Comparison of ENCODE assay signal across 15 cellular contexts in genomic region chr19:8631425-8631819, GRCh38. TPM values are rescaled to one million over a fixed set of nuclear protein-coding genes. Genes with fewer than 3 reads are reported as not detected.
DNase-seq lines count a peak whose midpoint lies in the region; ATAC-seq and TF ChIP-seq lines count a peak whose summit lies in the region.
"Had no signal": no experiment of that assay in that cellular context is flagged by ENCODE, and none has a peak within 500 bp of the region (broad histone marks: within the 10 kb centered on the region; RNA-seq: fewer than 3 reads in every experiment).

No MANE protein-coding gene starts in this region.

- peak overlapping the region; percentile 15 for H2AFZ ChIP-seq in neuron (ENCODE audit: low read depth, low read length)

- H3K36me3 ChIP-seq in SJCRH30 = no peaks in the 10 kb centered on the region
- no peaks in the 10 kb centered on the region for H3K36me3 ChIP-seq in neuron (ENCODE audit: insufficient read depth, low read length)
- H3K36me3 ChIP-seq: BE2C had no signal

- no peak overlapping the region for H3K4me3 ChIP-seq in AG10803 (ENCODE audit: low read length)
- H3K4me3 ChIP-seq in SJCRH30 = no peak overlapping the region
- no peak overlapping the region for H3K4me3 ChIP-seq in neuron (ENCODE audit: low read length)
- H3K4me3 ChIP-seq: psoas muscle had no signal

- in situ Hi-C loops in GM13976 (cut with MboI; ENCODE audit: low sequenced_read_pairs, unreplicated experiment) = no loop called here

- no peak overlapping the region for H3K27ac ChIP-seq in SJCRH30
- H3K27ac ChIP-seq: psoas muscle had no signal

- H3K27me3 ChIP-seq in SJCRH30 = no peaks in the 10 kb centered on the region
- no peaks in the 10 kb centered on the region for H3K27me3 ChIP-seq in neuron (ENCODE audit: insufficient read depth, low read length)
- H3K27me3 ChIP-seq: BE2C had no signal

- H3K9me3 ChIP-seq in SJCRH30 (replicated peaks) (no peaks in the 10 kb centered on the region), neuron (ENCODE audit: low read length) (peaks cover 3% of the 10 kb centered on the region)
- H3K9me3 ChIP-seq: BE2C had no signal

- DNase-seq in AG10803 (ENCODE audit: low read depth) = peak; percentile 64
- DNase-seq in SJCRH30 = peak; percentile 19 to 31
- DNase-seq in fibroblast of gingiva (ENCODE audit: low read depth) = peak; percentile 43
- no peak for DNase-seq in NCI-H146 (lab: John Stamatoyannopoulos, UW)
- no peak for DNase-seq in GM13976 (ENCODE audit: low spot score)
- DNase-seq: activated CD4-positive, alpha-beta T cell treated with anti-CD3 and anti-CD28 coated beads, Interleukin-2, amount 50 U/mL, for 48 hours; activated naive CD4-positive, alpha-beta T cell treated with anti-CD3 and anti-CD28 coated beads for 36 hours; BE2C; NCI-H526 treated with DMSO at 0.1 percent for 48 hours; SW 1271 had no signal

- ATAC-seq in HG03460 (IDR thresholded peaks at IDR 0.05; ENCODE audit: unreplicated experiment) (no peak), GM19328 (IDR thresholded peaks at IDR 0.05; ENCODE audit: unreplicated experiment) (no peak)

- TF ChIP-seq CTCF in AG10803 (conservative IDR thresholded peaks at IDR 0.05; ENCODE audit: low read length) (no peak), GM13976 (IDR thresholded peaks at IDR 0.05; ENCODE audit: borderline replicate concordance, control extremely low read depth, extremely low read depth, insufficient read depth, missing control alignments) (no peak)

- H3K4me1 ChIP-seq in SJCRH30 = no peaks in the 10 kb centered on the region
- H3K4me1 ChIP-seq in neuron (ENCODE audit: insufficient read depth, low read length) = peaks cover 11% of the 10 kb centered on the region
- H3K4me1 ChIP-seq: BE2C, psoas muscle had no signal

RNA-seq across cellular contexts. Expression of gene NFILZ, which starts 1.0 kb away (rescaled TPM):
- total RNA-seq in SJCRH30 (2014; rRNA removed; shearing (Covaris generic)) = not detected in 2 replicates
- total RNA-seq: activated naive CD4-positive, alpha-beta T cell treated with anti-CD3 and anti-CD28 coated beads for 36 hours; epithelial cell of proximal tubule; psoas muscle had no signal

RNA-seq across cellular contexts. Expression of gene ADAMTS10, which starts 20.9 kb away (rescaled TPM):
- not detected in 2 replicates for total RNA-seq in SJCRH30 (2014; rRNA removed; shearing (Covaris generic))

RNA-seq across cellular contexts. Expression of gene MYO1F, which starts 54.2 kb away (rescaled TPM):
- total RNA-seq in SJCRH30 (2014; rRNA removed; shearing (Covaris generic)) = 0.04 TPM in 1 of 2 replicates, not detected in the other

Comparison
In these comparisons a context has a peak if more than half of its experiments do, and no peak if none do; other contexts are left out.
1. DNase-seq: peak in AG10803 (single experiment), SJCRH30 (2 of 2) and fibroblast of gingiva (single experiment); none in NCI-H146 (single experiment) and GM13976 (single experiment).